Comparison of ENCODE assay signal across 8 cellular contexts in the genomic region with DNA sequence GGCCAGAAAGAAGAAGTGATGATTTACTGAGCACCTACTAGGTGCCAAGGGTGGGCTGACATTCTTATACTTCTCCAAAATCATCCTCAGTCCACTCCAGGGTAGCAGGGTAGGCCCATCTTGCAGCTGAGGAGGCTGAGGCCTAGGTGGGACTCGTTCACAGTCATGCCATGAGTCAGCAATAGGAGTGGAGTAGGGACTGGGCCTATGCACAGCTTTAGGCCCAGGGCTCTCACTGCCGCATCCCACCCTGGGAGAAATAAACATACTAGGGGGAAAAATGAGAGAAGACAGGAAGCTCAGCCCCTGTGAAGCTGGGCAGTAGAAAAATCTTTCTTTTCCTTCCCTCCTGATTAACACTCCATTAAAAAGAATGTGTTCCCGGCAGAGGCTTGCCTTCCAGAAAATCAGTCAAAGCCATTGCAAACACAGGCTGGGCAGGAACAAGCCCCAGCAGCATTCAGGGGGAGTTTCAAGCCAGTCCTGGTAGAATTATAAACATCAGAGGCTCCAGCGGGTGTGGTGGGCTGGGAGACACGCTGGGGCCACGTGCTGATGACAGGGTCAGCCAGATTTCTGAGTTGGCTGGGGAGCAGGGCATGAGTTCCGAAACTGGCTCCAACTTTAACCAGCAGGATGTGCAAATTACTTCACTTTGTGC.
A peak's percentile ranks its signal among the peaks of the same experiment; 100 is the strongest.
DNase-seq lines count a peak whose midpoint lies in the region; ATAC-seq lines count a peak whose summit lies in the region.

No MANE protein-coding gene starts in this region.

- ATAC-seq in HG03280 (IDR thresholded peaks at IDR 0.05; ENCODE audit: unreplicated experiment) = no peak
- ATAC-seq in HG02588 (IDR thresholded peaks at IDR 0.05; ENCODE audit: unreplicated experiment) = no peak

- peak; percentile 34 for DNase-seq in GM04503 (ENCODE audit: low read depth)
- peak; percentile 16 for DNase-seq in astrocyte of the hippocampus (ENCODE audit: low read depth, low spot score)
- peak; percentile 88 for DNase-seq in islet precursor cell
- DNase-seq in skeletal muscle cell (ENCODE audit: low read depth) = no peak
- DNase-seq in NCI-H1092 treated with DMSO at 0.1 percent for 48 hours (lab: John Stamatoyannopoulos, UW) = no peak
- no peak for DNase-seq in iPS-NIHi11 (ENCODE audit: low spot score)

- H3K4me3 ChIP-seq in skeletal muscle cell (ENCODE audit: low read depth, low read length) = peak overlapping the region; percentile 42

Comparison
In these comparisons a context has a peak if more than half of its experiments do, and no peak if none do; other contexts are left out.
1. DNase-seq: peak in GM04503 (single experiment), astrocyte of the hippocampus (single experiment) and islet precursor cell (single experiment); none in skeletal muscle cell (single experiment), NCI-H1092 treated with DMSO at 0.1 percent for 48 hours (single experiment) and iPS-NIHi11 (single experiment).